24 cellular contexts compared by ENCODE assay signal in the genomic region with DNA sequence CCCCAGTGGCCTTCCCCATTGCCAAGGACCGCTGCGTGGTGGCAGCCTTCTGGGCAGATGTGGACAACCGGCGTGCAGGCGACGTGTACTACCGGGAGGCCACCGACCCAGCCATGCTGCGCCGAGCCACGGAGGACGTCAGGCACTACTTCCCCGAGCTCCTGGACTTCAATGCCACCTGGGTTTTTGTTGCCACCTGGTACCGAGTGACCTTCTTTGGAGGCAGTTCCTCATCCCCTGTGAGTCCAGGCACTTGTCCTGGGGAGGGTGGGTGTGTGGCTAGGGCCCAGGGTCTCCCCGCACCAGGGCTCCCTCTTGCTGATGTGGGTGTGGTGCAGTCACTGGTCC.
"Had no signal": no experiment of that assay in that cellular context is flagged by ENCODE, and none has a peak within 500 bp of the region (broad histone marks: within the 10 kb centered on the region; RNA-seq: fewer than 3 reads in every experiment).

No MANE protein-coding gene starts in this region.

- H3K36me3 ChIP-seq: brain microvascular endothelial cell, cardiac muscle cell had no signal

- H3K4me3 ChIP-seq: cardiac muscle cell had no signal

- DNase-seq: activated CD4-positive, alpha-beta T cell treated with anti-CD3 and anti-CD28 coated beads for 48 hours; activated CD4-positive, alpha-beta T cell treated with anti-CD3 and anti-CD28 coated beads, Interleukin-2, amount 50 U/mL, for 4 hours; activated CD4-positive, CD25-positive, alpha-beta regulatory T cell treated with anti-CD3 and anti-CD28 coated beads, Interleukin-2, amount 50 U/mL, for 72 hours; activated CD8-positive, alpha-beta memory T cell treated with anti-CD3 and anti-CD28 coated beads, Interleukin-2, amount 50 U/mL, for 4 hours; activated gamma-delta T cell treated with Interleukin-2 at 50 U/mL for 16 hours; activated naive CD4-positive, alpha-beta T cell treated with anti-CD3 and anti-CD28 coated beads, Interleukin-2, amount 10 ng/mL, durations not matched to agents 7 days and 5 days; activated naive CD8-positive, alpha-beta T cell treated with anti-CD3 and anti-CD28 coated beads for 36 hours; activated T-cell treated with anti-CD3 and anti-CD28 coated beads, Interleukin-2, amount 50 U/mL, for 72 hours; brain microvascular endothelial cell; Kasumi-1; KBM-7; NCI-H1105 treated with DMSO at 0.1 percent for 48 hours; NCI-H1436 treated with DMSO at 0.1 percent for 48 hours; NCI-H187; NCI-H446; NCI-H524; PC-3; SIG-M5; T-helper 17 cell; T-helper 9 cell had no signal

- FAIRE-seq: RCC 7860 had no signal

- ATAC-seq: activated T-cell treated with anti-CD3 and anti-CD28 coated beads, Interleukin-2, amount 50 U/mL, for 72 hours; PC-3; T-helper 17 cell; WTC11 had no signal

- H3K4me3 Mint-ChIP-seq: activated naive CD4-positive, alpha-beta T cell treated with anti-CD3 and anti-CD28 coated beads, Interleukin-2, amount 10 ng/mL, durations not matched to agents 7 days and 5 days; activated naive CD8-positive, alpha-beta T cell treated with anti-CD3 and anti-CD28 coated beads for 36 hours; activated T-cell treated with anti-CD3 and anti-CD28 coated beads, Interleukin-2, amount 50 U/mL, for 72 hours; T-helper 17 cell; WTC11 had no signal

- H3K27me3 Mint-ChIP-seq: activated naive CD8-positive, alpha-beta T cell treated with anti-CD3 and anti-CD28 coated beads for 36 hours; T-helper 17 cell had no signal

- H3K27ac ChIP-seq: brain microvascular endothelial cell, cardiac muscle cell had no signal

- H3K4me1 Mint-ChIP-seq: WTC11 had no signal

- H3K27ac Mint-ChIP-seq: activated naive CD4-positive, alpha-beta T cell treated with anti-CD3 and anti-CD28 coated beads, Interleukin-2, amount 10 ng/mL, durations not matched to agents 7 days and 5 days; activated naive CD8-positive, alpha-beta T cell treated with anti-CD3 and anti-CD28 coated beads for 36 hours; activated T-cell treated with anti-CD3 and anti-CD28 coated beads, Interleukin-2, amount 50 U/mL, for 72 hours; activated T-helper 2 cell treated with anti-CD3 and anti-CD28 coated beads, Interferon-gamma antibody, Interleukin-2, Interleukin-4, amounts not matched to agents 10 μg/mL and 5 μg/mL and 100 μg/mL, durations not matched to agents 14 hours and 24 hours and 36 hours; T-helper 17 cell; WTC11 had no signal
